Comparison of ENCODE assay signal across 1 cellular context in genomic region chr11:6480299-6480914, GRCh38.
TF ChIP-seq lines count a peak whose summit lies in the region.

No MANE protein-coding gene starts in this region.

TF ChIP-seq in GM23338, 12 proteins besides CTCF, POLR2A, EP300 and RAD21 (continued from another document):
- no peak for TF ChIP-seq ZNF462 (CRISPR knock-in tag; IDR thresholded peaks at IDR 0.05)
